In the genomic region with DNA sequence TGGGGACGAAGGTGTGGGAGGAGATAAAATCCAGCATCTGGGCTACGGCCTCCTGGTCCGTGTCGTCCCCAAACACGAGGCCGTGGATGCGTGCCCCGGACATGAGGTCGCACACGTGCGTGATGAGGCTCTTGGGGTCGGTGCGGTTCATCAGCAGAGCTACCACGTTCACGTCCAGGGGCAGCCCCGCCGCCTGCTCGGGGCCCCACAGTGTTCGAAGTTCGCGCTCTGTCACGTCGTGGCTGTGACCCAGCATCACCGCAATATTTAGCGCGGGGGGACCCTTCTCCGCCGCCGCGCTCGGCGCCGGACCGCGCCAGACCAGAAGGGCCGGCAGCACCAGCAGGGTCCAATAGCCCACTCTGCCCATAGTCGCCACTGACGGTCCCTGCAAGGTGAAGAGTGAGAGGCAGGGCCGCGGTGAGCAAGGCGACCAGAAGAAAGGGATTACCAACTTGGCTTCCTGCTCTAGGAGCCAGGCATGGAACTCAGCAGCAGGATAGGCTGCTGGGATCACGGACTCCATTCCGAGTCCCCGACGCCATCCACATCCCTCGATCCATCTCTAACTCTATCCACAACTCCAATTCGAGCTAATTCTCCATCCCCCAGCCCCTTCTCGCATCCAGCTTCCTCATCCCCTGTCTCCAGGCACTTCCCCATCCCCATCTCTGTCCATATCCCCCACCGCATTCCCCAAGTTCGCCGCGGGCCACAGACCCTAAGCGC, we compare ENCODE assay signal across 19 cellular contexts. TPM values are rescaled to one million over a fixed set of nuclear protein-coding genes. Genes with fewer than 3 reads are reported as not detected.
DNase-seq lines count a peak whose midpoint lies in the region; ATAC-seq, FAIRE-seq and TF ChIP-seq lines count a peak whose summit lies in the region.
"Had no signal": no experiment of that assay in that cellular context is flagged by ENCODE, and none has a peak within 500 bp of the region (broad histone marks: within the 10 kb centered on the region; RNA-seq: fewer than 3 reads in every experiment).

No MANE protein-coding gene starts in this region.

- H3K4me3 ChIP-seq in iPS-18c (ENCODE audit: insufficient read depth, low read depth, low read length) (peak overlapping the region; percentile 74; the same call in 1 of the 2 replicates), retinal pigment epithelial cell (ENCODE audit: low read length) (peak overlapping the region; percentile 49)

- no peak for ATAC-seq in HG03045 (IDR thresholded peaks at IDR 0.05; ENCODE audit: unreplicated experiment)

- H3K36me3 Mint-ChIP-seq in CD14-positive monocyte, result no peaks in the 10 kb centered on the region
- H3K36me3 Mint-ChIP-seq: CD8-positive, alpha-beta memory T cell had no signal

- FAIRE-seq in HTR-8/SVneo (lab: Jason Lieb, UNC), result no peak
- FAIRE-seq: GM18507, TTC549 had no signal

- H3K27ac Mint-ChIP-seq in CD14-positive monocyte, result no peak overlapping the region
- H3K27ac Mint-ChIP-seq: activated CD4-positive, alpha-beta T cell treated with anti-CD3 and anti-CD28 coated beads, Interleukin-2, amount 10 ng/mL, durations not matched to agents 24 days and 14 days; activated naive CD4-positive, alpha-beta T cell treated with anti-CD3 and anti-CD28 coated beads for 36 hours; CD8-positive, alpha-beta memory T cell had no signal

- intact Hi-C loops in CD14-positive monocyte (cut with micrococcal nuclease), result loop anchor here in 1 of 2 donors (10.0 kb wide), 1 partner anchor 1015 kb away; no protein-coding TSS in a partner anchor

- TF ChIP-seq CTCF in GM13977 (IDR thresholded peaks at IDR 0.05; ENCODE audit: extremely low read depth, insufficient read depth, missing control alignments) (no peak), retinal pigment epithelial cell (conservative IDR thresholded peaks at IDR 0.05; ENCODE audit: low read depth, low read length) (no peak), GM20000 (IDR thresholded peaks at IDR 0.05; ENCODE audit: extremely low read depth, missing control alignments) (no peak), CD14-positive monocyte (IDR thresholded peaks at IDR 0.05) (no peak)

- in situ Hi-C loops in GM13977 (cut with MboI; ENCODE audit: low pct_unique_long_range_greater_than_20kb, low sequenced_read_pairs, unreplicated experiment), result no loop called here

- peak overlapping the region; percentile 46 for H3K27ac ChIP-seq in angular gyrus (ENCODE audit: low read depth, low read length)
- H3K27ac ChIP-seq: neutrophil, right atrium auricular region had no signal

- peaks cover 51 to 66% (median 55%) of the 10 kb centered on the region in 3 donors for H3K27me3 Mint-ChIP-seq in CD14-positive monocyte (ENCODE audit: low read depth in 3 of 3)

- H3K4me3 Mint-ChIP-seq in CD14-positive monocyte, result peak overlapping the region in 1 of 2 donors; percentile 72
- H3K4me3 Mint-ChIP-seq: activated CD4-positive, alpha-beta T cell treated with anti-CD3 and anti-CD28 coated beads, Interleukin-2, amount 10 ng/mL, durations not matched to agents 24 days and 14 days; activated naive CD4-positive, alpha-beta T cell treated with anti-CD3 and anti-CD28 coated beads for 36 hours; CD8-positive, alpha-beta memory T cell had no signal

- H3K9me3 Mint-ChIP-seq in CD14-positive monocyte, result peaks cover 0 to 13% (median 5%) of the 10 kb centered on the region in 7 donors
- H3K9me3 Mint-ChIP-seq: activated CD4-positive, alpha-beta T cell treated with anti-CD3 and anti-CD28 coated beads, Interleukin-2, amount 10 ng/mL, durations not matched to agents 24 days and 14 days; activated naive CD4-positive, alpha-beta T cell treated with anti-CD3 and anti-CD28 coated beads for 36 hours had no signal

- peaks cover 7% of the 10 kb centered on the region for H3K4me1 Mint-ChIP-seq in CD14-positive monocyte

- peak; percentile 32 for DNase-seq in GM13977 (ENCODE audit: low spot score)
- DNase-seq in retinal pigment epithelial cell (ENCODE audit: low read depth), result no peak
- DNase-seq in HTR-8/SVneo (ENCODE audit: insufficient read length, low spot score), result no peak
- DNase-seq in GM20000 (ENCODE audit: low spot score), result no peak
- DNase-seq in CD14-positive monocyte (ENCODE audit: low spot score), result no peak
- DNase-seq: CD8-positive, alpha-beta memory T cell; GOT3; IMR-90; NCI-H1436; SW 1271 had no signal

- no peaks in the 10 kb centered on the region for H3K9me3 ChIP-seq in iPS-18c (ENCODE audit: control insufficient read depth, insufficient read depth, low read length)
- H3K9me3 ChIP-seq: neutrophil, right atrium auricular region had no signal

RNA-seq across cellular contexts. Expression of a gene that starts 2.0 kb away (rescaled TPM):
- polyA plus RNA-seq in CD14-positive monocyte, result not detected
- polyA plus RNA-seq: CD8-positive, alpha-beta memory T cell; IMR-90 had no signal
